In the genomic region with DNA sequence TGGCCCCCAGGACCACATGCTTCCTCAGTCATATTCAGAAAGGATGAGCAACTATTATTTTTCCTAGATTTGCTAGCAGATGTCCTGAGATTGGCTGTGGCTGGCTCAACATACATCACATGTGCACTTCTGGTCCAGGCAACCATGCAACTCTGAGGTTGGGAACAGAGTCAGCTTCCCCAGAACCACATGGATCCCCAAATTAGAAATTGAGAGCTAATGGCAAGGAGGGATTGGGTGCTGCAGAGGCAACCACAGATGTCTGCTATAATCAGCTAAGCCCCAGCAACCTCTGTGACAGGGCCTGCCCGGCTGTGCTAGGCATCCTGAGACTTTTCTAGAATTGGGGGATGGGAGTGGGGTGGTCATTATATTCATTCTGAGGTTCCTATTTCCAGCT, we compare ENCODE assay signal across 1 cellular context.
TF ChIP-seq lines count a peak whose summit lies in the region.

No MANE protein-coding gene starts in this region.

TF ChIP-seq in H1, 55 proteins besides CTCF, POLR2A, EP300 and RAD21:
- TF ChIP-seq ZNF274 (IDR thresholded peaks at IDR 0.05; ENCODE audit: borderline replicate concordance, extremely low read depth, low read length) = no peak
- no peak for TF ChIP-seq SRF (IDR thresholded peaks at IDR 0.05; ENCODE audit: low read depth, low read length)
- no peak for TF ChIP-seq JUND (IDR thresholded peaks at IDR 0.05; ENCODE audit: low read length)
- no peak for TF ChIP-seq POU5F1 (IDR thresholded peaks at IDR 0.05; ENCODE audit: low read depth, low read length)
- TF ChIP-seq CTBP2 (IDR thresholded peaks at IDR 0.05; ENCODE audit: borderline replicate concordance, insufficient read depth, insufficient read length, low read length) = no peak
- TF ChIP-seq KDM5A (IDR thresholded peaks at IDR 0.05; ENCODE audit: low read length) = no peak
- TF ChIP-seq GTF2F1 (IDR thresholded peaks at IDR 0.05; ENCODE audit: borderline replicate concordance, low read depth, low read length) = no peak
- TF ChIP-seq CEBPB (IDR thresholded peaks at IDR 0.05; ENCODE audit: low read depth, low read length) = no peak
- TF ChIP-seq CBX5 (IDR thresholded peaks at IDR 0.05; ENCODE audit: low read depth, low read length) = no peak
- TF ChIP-seq SIRT6 (IDR thresholded peaks at IDR 0.05; ENCODE audit: low read length) = no peak
